Comparison of ENCODE assay signal across 14 cellular contexts in genomic region chr5:132365213-132365612, GRCh38. TPM values are rescaled to one million over a fixed set of nuclear protein-coding genes. Genes with fewer than 3 reads are reported as not detected.
A peak's percentile ranks its signal among the peaks of the same experiment; 100 is the strongest.
DNase-seq lines count a peak whose midpoint lies in the region; ATAC-seq, FAIRE-seq and TF ChIP-seq lines count a peak whose summit lies in the region.
"Had no signal": no experiment of that assay in that cellular context is flagged by ENCODE, and none has a peak within 500 bp of the region (broad histone marks: within the 10 kb centered on the region; RNA-seq: fewer than 3 reads in every experiment).

No MANE protein-coding gene starts in this region.

- H3K23ac ChIP-seq in IMR-90 (ENCODE audit: low read depth, low read length), result no peak overlapping the region
- H3K23ac ChIP-seq in mesenchymal stem cell (ENCODE audit: low read length in 2 of 2), result no peak overlapping the region

- ATAC-seq in A549 (peak; percentile 55 to 79), IMR-90 (ENCODE audit: low read depth) (peak; percentile 15), HG02973 (IDR thresholded peaks at IDR 0.05; ENCODE audit: unreplicated experiment) (no peak)

- no peak; a peak in 1 of 5 replicates for TF ChIP-seq RAD21 in A549 (conservative IDR thresholded peaks at IDR 0.05 in 1 of 2, IDR thresholded peaks at IDR 0.05 in 1 of 2)
- TF ChIP-seq RAD21 in IMR-90 (IDR thresholded peaks at IDR 0.05; ENCODE audit: low read length), result no peak

- CTCF ChIA-PET in A549 (lab: Yijun Ruan, JAX) (interaction anchor here (2.0 to 7.9 kb wide), 5 partner anchors 10 to 136 kb away, joined by 9 to 98 read pairs (median 9); no protein-coding TSS in a partner anchor), IMR-90 (lab: Yijun Ruan, JAX) (no interaction called here)

- H4K20me1 ChIP-seq in IMR-90 (ENCODE audit: insufficient read depth, low read length), result no peaks in the 10 kb centered on the region

- H2AK9ac ChIP-seq in IMR-90 (replicated peaks; ENCODE audit: low read depth, low read length, poor library complexity), result no peak overlapping the region

- H3K4me3 ChIP-seq in A549 (peak overlapping the region; percentile 17; the same call in 1 of the 3 replicates), IMR-90 (ENCODE audit: insufficient read depth, low read depth, low read length) (no peak overlapping the region), mesenchymal stem cell (ENCODE audit: insufficient read depth in 1 of 2, low read depth in 1 of 2, low read length in 2 of 2) (no peak overlapping the region)
- H3K4me3 ChIP-seq: left lung had no signal

- FAIRE-seq in A549 (lab: Jason Lieb, UNC), result no peak
- no peak for FAIRE-seq in RCC 7860 (lab: Jason Lieb, UNC)

- H2BK15ac ChIP-seq in IMR-90 (ENCODE audit: low read depth, low read length), result no peak overlapping the region
- no peak overlapping the region for H2BK15ac ChIP-seq in mesenchymal stem cell (ENCODE audit: low read depth, poor library complexity, severe bottlenecking)

- H3K79me1 ChIP-seq in IMR-90 (ENCODE audit: low read depth in 1 of 2, low read length in 2 of 2), result peaks cover 0 to 4% of the 10 kb centered on the region in 2 experiments; a peak in 1 of 4 replicates
- H3K79me1 ChIP-seq in mesenchymal stem cell (replicated peaks; ENCODE audit: low read length, poor library complexity, severe bottlenecking), result peaks cover 8% of the 10 kb centered on the region

- no peak overlapping the region for H4K91ac ChIP-seq in IMR-90 (ENCODE audit: insufficient read depth, low read depth, low read length)
- no peak overlapping the region for H4K91ac ChIP-seq in mesenchymal stem cell (ENCODE audit: low read length)

- H3K14ac ChIP-seq in IMR-90 (replicated peaks; ENCODE audit: low read depth, low read length) (no peak overlapping the region), mesenchymal stem cell (ENCODE audit: low read length in 2 of 2) (no peak overlapping the region)

- H3K9ac ChIP-seq in IMR-90 (ENCODE audit: low read depth, low read length) (no peak overlapping the region), mesenchymal stem cell (ENCODE audit: low read length) (no peak overlapping the region)

- in situ Hi-C loops in IMR-90 (cut with MboI; ENCODE audit: low sequenced_read_pairs), result loop anchor here (10.0 kb wide), 1 partner anchor 300 kb away; the partner anchor contains the start of gene IL3

- H4K8ac ChIP-seq in IMR-90 (ENCODE audit: low read depth in 2 of 2, low read length in 2 of 2) (0 out of 4 replicates have a peak overlapping the region, but pooled peaks of 1 of the 2 experiments have one; percentile 9), mesenchymal stem cell (ENCODE audit: low read length) (no peak overlapping the region)

- no peak overlapping the region for H3K4ac ChIP-seq in IMR-90 (ENCODE audit: low read depth, low read length)
- H3K4ac ChIP-seq in mesenchymal stem cell (ENCODE audit: low read depth in 1 of 2, low read length in 2 of 2), result no peak overlapping the region

- H3K4me2 ChIP-seq in A549, result peak overlapping the region; percentile 81
- H3K4me2 ChIP-seq in IMR-90 (ENCODE audit: low read depth, low read length), result no peak overlapping the region
- no peak overlapping the region for H3K4me2 ChIP-seq in mesenchymal stem cell (ENCODE audit: low read length, poor library complexity, severe bottlenecking)

- no peak overlapping the region for H2BK20ac ChIP-seq in IMR-90 (ENCODE audit: low read depth, low read length)

- BruUV-seq in IMR-90 (replicated peaks; lab: Mats Ljungman, UMichigan), result no TSS peak

- no peak overlapping the region for H4K5ac ChIP-seq in IMR-90 (ENCODE audit: low read depth, low read length)

- dilution Hi-C loops in IMR-90 (cut with HindIII; ENCODE audit: low sequenced_read_pairs, unreplicated experiment), result no loop called here

- POLR2A ChIA-PET in A549 (lab: Yijun Ruan, JAX) (interaction anchor here (0.7 to 6.7 kb wide), 8 partner anchors 9 to 1609 kb away, joined by 3 to 81 read pairs (median 4); partner anchors contain the start of genes IRF1 and SLC22A4), IMR-90 (lab: Charles Lee; ENCODE audit: unreplicated experiment) (no interaction called here)

- H2BK12ac ChIP-seq in mesenchymal stem cell (ENCODE audit: low read length in 2 of 2), result no peak overlapping the region

- H3K9me3 ChIP-seq in A549 (peaks cover 7% of the 10 kb centered on the region; the same call in 1 of the 3 replicates), IMR-90 (ENCODE audit: control insufficient read depth, insufficient read depth, low read length) (no peaks in the 10 kb centered on the region), mesenchymal stem cell (ENCODE audit: control insufficient read depth, low read length) (no peaks in the 10 kb centered on the region)
- H3K9me3 ChIP-seq: left lung had no signal

- no peak overlapping the region for H2BK5ac ChIP-seq in IMR-90 (ENCODE audit: low read depth, low read length, poor library complexity, severe bottlenecking)
- peak overlapping the region; percentile 82 for H2BK5ac ChIP-seq in mesenchymal stem cell (ENCODE audit: low read depth, low read length, poor library complexity, severe bottlenecking)

- no peaks in the 10 kb centered on the region for H3K36me3 ChIP-seq in IMR-90 (ENCODE audit: control insufficient read depth, insufficient read depth, low read length)
- H3K36me3 ChIP-seq in mesenchymal stem cell (ENCODE audit: control insufficient read depth in 1 of 2, insufficient read depth in 2 of 2, low read depth in 1 of 2, low read length in 2 of 2), result no peaks in the 10 kb centered on the region
- H3K36me3 ChIP-seq: left lung had no signal

- peak; percentile 75 to 90; a peak in 3 of 5 replicates for TF ChIP-seq EP300 in A549 (IDR thresholded peaks at IDR 0.05)

- H3K27me3 ChIP-seq in IMR-90 (ENCODE audit: control insufficient read depth, insufficient read depth, low read length) (no peaks in the 10 kb centered on the region), mesenchymal stem cell (ENCODE audit: control insufficient read depth in 1 of 2, insufficient read depth in 1 of 2, low read length in 2 of 2) (no peaks in the 10 kb centered on the region)

- H3K18ac ChIP-seq in IMR-90 (ENCODE audit: low read depth, low read length) (no peak overlapping the region), mesenchymal stem cell (ENCODE audit: low read depth in 1 of 2, low read length in 2 of 2) (no peak overlapping the region)

- TF ChIP-seq CTCF in A549 (IDR thresholded peaks at IDR 0.05), result no peak
- TF ChIP-seq CTCF in IMR-90 (conservative IDR thresholded peaks at IDR 0.05; ENCODE audit: low read depth, low read length), result no peak

- WGBS in A549 (ENCODE audit: missing lambda C conversion rate), result 4% methylated on average over 6 of the region's 6 CpGs
- 82% methylated on average over 3 of the region's 6 CpGs; no CpG with 5 or more reads in 1 of the 2 experiments for WGBS in IMR-90 (ENCODE audit: extremely low coverage in 2 of 2, insufficient read length in 1 of 2), 2 experiments
- WGBS in mesenchymal stem cell, result 48% methylated on average over 3 of the region's 6 CpGs

- H3K4me1 ChIP-seq in A549 (peaks cover 62% of the 10 kb centered on the region), IMR-90 (ENCODE audit: control insufficient read depth, insufficient read depth, low read length) (peaks cover 8% of the 10 kb centered on the region), mesenchymal stem cell (ENCODE audit: control insufficient read depth, insufficient read depth, low read depth, low read length) (peaks cover 11% of the 10 kb centered on the region)

- no peak overlapping the region for H2AK5ac ChIP-seq in IMR-90 (ENCODE audit: low read depth, low read length)
- H2AK5ac ChIP-seq in mesenchymal stem cell (ENCODE audit: low read length, severe bottlenecking), result no peak overlapping the region

- peak overlapping the region; percentile 92 to 94 for H3K27ac ChIP-seq in A549
- H3K27ac ChIP-seq in IMR-90 (ENCODE audit: insufficient read depth, low read length), result no peak overlapping the region
- H3K27ac ChIP-seq in mesenchymal stem cell (ENCODE audit: low read length, poor library complexity, severe bottlenecking), result peak overlapping the region; percentile 60

- peak overlapping the region; percentile 65 for H2AFZ ChIP-seq in IMR-90 (replicated peaks; ENCODE audit: low read length, poor library complexity)
- H2AFZ ChIP-seq in mesenchymal stem cell (ENCODE audit: low read depth, low read length), result no peak overlapping the region

- DNase-seq in A549 (ENCODE audit: low read depth in 1 of 2, low spot score in 1 of 2), result peak; percentile 65 to 95
- DNase-seq in IMR-90, result peak; percentile 74
- peak; percentile 83 for DNase-seq in astrocyte of the hippocampus (ENCODE audit: low read depth, low spot score)
- DNase-seq in mesenchymal stem cell, result peak; percentile 14
- DNase-seq in RCC 7860 (ENCODE audit: low spot score), result no peak
- DNase-seq in HUDEP-2 (lab: John Stamatoyannopoulos, UW; ENCODE audit: unreplicated experiment in 76 of 76), result no peak
- DNase-seq in NCI-H1694 (lab: John Stamatoyannopoulos, UW), result no peak
- DNase-seq: activated CD4-positive, CD25-positive, alpha-beta regulatory T cell; activated naive CD8-positive, alpha-beta T cell treated with anti-CD3 and anti-CD28 coated beads, Interleukin-2, amount 10 ng/mL, durations not matched to agents 7 days and 5 days; DND-41; H9; left lung; NCI-H510A treated with DMSO at 0.1 percent for 48 hours had no signal

- H3K9me1 ChIP-seq in IMR-90 (ENCODE audit: insufficient read depth, low read length), result peaks cover 6% of the 10 kb centered on the region

- intact Hi-C loops in IMR-90 (cut with micrococcal nuclease), result loop anchor here (2.0 to 5.0 kb wide), 3 partner anchors 70 to 183 kb away; partner anchors contain the start of gene SLC22A4

- no peak for TF ChIP-seq POLR2A in A549 (IDR thresholded peaks at IDR 0.05; ENCODE audit: low read length)
- TF ChIP-seq POLR2A in IMR-90 (IDR thresholded peaks at IDR 0.05; ENCODE audit: low read depth, low read length), result no peak

- H2BK120ac ChIP-seq in IMR-90 (ENCODE audit: low read depth, low read length) (no peak overlapping the region), mesenchymal stem cell (ENCODE audit: low read depth, low read length) (no peak overlapping the region)

- no peak overlapping the region for H3K56ac ChIP-seq in IMR-90 (ENCODE audit: extremely low read depth, insufficient read depth, low read length)

TF ChIP-seq in A549, 52 proteins besides CTCF, POLR2A, EP300 and RAD21 (continues in another document):
- no peak for TF ChIP-seq MAFK (IDR thresholded peaks at IDR 0.05; ENCODE audit: partially characterized antibody)

TF ChIP-seq in IMR-90, 13 proteins besides CTCF, POLR2A, EP300 and RAD21 (continues in another document):
- TF ChIP-seq MAFK (IDR thresholded peaks at IDR 0.05; ENCODE audit: low read depth, low read length), result no peak

RNA-seq across cellular contexts. Expression of gene SLC22A5, which starts 4.3 kb away (rescaled TPM):
- polyA plus RNA-seq in A549 (2011; rRNA removed) (35.3 and 44.8 TPM in 2 replicates), A549 (2017; fragmentation: RNase III; extraction: RNeasy Plus Mini Kit Qiagen cat#74134 plus additional on column Dnase treatment) (27.4 to 33.2 TPM (median 28.4 TPM) in 3 replicates), IMR-90 (2012; rRNA removed) (6.0 and 7.1 TPM in 2 replicates)
- 28.3 and 41.2 TPM in 2 replicates for polyA plus RNA-seq in A549 (2012; cell fraction: cytosol; rRNA removed)
- 102 and 117 TPM in 2 replicates for polyA plus RNA-seq in A549 (2012; cell fraction: nucleus; rRNA removed)
- polyA minus RNA-seq in A549 (2011; rRNA and poly(A)+ RNA removed), result 69.1 and 93.8 TPM in 2 replicates
- total RNA-seq in IMR-90 (2012; rRNA removed), result 3.6 and 6.1 TPM in 2 replicates
- polyA plus RNA-seq in IMR-90 (2012; cell fraction: cytosol; rRNA removed), result 1.3 and 4.2 TPM in 2 replicates
- polyA plus RNA-seq in IMR-90 (2012; cell fraction: nucleus; rRNA removed; ENCODE audit: low replicate concordance), result 28.5 and 37.6 TPM in 2 replicates
- 1.7 TPM for polyA plus RNA-seq in mesenchymal stem cell (2013, experiment 1 of 2)
- 1.7 TPM for polyA plus RNA-seq in mesenchymal stem cell (2013, experiment 2 of 2)

Comparison
In these comparisons a context has a peak if more than half of its experiments do, and no peak if none do; other contexts are left out.
1. DNase-seq: peak in A549 (2 of 2), IMR-90 (single experiment), astrocyte of the hippocampus (single experiment) and mesenchymal stem cell (single experiment); none in RCC 7860 (single experiment), HUDEP-2 (0 of 76) and NCI-H1694 (single experiment).